Comparison of ENCODE assay signal across 20 cellular contexts in the genomic region with DNA sequence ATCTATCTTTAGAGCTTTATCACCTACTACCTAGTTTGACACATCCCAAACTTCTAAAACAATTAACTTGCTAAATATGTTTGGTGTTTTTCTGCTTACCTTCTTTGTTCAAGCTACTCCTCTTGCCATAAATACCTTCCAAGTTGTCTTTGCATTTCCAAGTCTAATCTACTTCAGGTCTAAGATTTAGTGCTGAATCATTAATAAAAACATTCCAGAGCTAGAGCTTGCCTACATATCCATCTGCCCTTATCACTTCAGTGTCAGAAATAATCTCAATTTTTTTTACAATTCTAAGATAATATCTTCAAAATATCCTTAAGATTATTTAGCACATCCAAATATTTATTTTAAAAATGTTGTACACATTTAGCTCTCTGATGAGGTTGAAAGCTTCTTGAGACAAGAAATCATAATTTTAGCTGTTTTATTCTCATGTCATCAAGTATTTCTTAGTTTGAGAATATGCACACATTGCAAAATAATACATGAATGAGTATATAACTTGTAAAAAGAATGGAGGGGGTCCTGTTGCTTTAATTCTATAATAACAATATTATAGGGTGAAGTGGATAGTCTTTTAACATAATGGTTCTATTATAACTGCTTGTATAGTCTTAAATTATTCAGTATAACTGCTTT.
"Had no signal": no experiment of that assay in that cellular context is flagged by ENCODE, and none has a peak within 500 bp of the region (broad histone marks: within the 10 kb centered on the region; RNA-seq: fewer than 3 reads in every experiment).

No MANE protein-coding gene starts in this region.

- H3K27me3 ChIP-seq: adrenal gland, colonic mucosa, tibial nerve, uterus had no signal

- H3K4me3 ChIP-seq: adrenal gland, colonic mucosa, lung, tibial nerve, uterus had no signal

- H3K27ac ChIP-seq: adrenal gland, colonic mucosa, epithelial cell of prostate, tibial nerve, uterus had no signal

- DNase-seq: activated B cell treated with CpG ODN at 0.5 μM for 24 hours; activated CD4-positive, alpha-beta memory T cell treated with anti-CD3 and anti-CD28 coated beads for 36 hours; activated CD4-positive, alpha-beta T cell treated with anti-CD3 and anti-CD28 coated beads for 4 hours; activated gamma-delta T cell treated with Interleukin-2 at 50 U/mL for 16 hours; activated T-cell treated with anti-CD3 and anti-CD28 coated beads for 4 hours; adrenal gland; colonic mucosa; endodermal cell; kidney; nucleus accumbens; retina; stimulated activated CD4-positive, alpha-beta T cell treated with anti-CD3 and anti-CD28 coated beads, Interleukin-2, amount 100 ng/mL, for 24 hours; stimulated activated naive CD8-positive, alpha-beta T cell treated with anti-CD3 and anti-CD28 coated beads, Interleukin-15, Interleukin-2, amounts not matched to agents 100 U/mL and 50 U/mL, for 24 hours; substantia nigra; uterus had no signal

- ATAC-seq: activated naive CD4-positive, alpha-beta T cell treated with anti-CD3 and anti-CD28 coated beads, Interleukin-2, amount 50 U/mL, for 72 hours; left lobe of liver; stimulated activated naive CD8-positive, alpha-beta T cell treated with anti-CD3 and anti-CD28 coated beads, Interleukin-15, Interleukin-2, amounts not matched to agents 100 U/mL and 50 U/mL, for 24 hours had no signal

- H3K4me1 ChIP-seq: adrenal gland, colonic mucosa, tibial nerve, uterus had no signal

- H3K36me3 ChIP-seq: adrenal gland, colonic mucosa, tibial nerve, uterus had no signal

- H3K9me3 ChIP-seq: adrenal gland, colonic mucosa, uterus had no signal
